Comparison of ENCODE assay signal across 10 cellular contexts in the genomic region with DNA sequence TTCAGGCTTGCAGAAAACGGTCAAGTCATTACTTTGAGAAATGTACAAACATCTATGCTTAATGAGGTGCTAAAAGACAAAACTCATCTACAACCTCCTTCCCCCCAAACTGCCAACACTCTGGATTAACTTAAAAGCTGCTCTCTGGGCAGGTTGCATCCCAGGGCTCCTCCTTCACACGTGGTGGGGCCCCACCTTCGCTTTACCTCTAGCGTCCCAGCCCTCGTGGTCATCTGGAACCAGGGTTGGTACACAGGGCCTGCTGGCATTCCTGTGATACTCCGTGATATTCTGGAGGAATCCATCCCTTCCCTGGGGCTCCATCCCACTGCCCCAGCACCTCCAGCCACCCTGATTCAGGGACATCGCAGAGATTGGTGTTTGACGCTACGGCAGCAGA. TPM values are rescaled to one million over a fixed set of nuclear protein-coding genes. Genes with fewer than 3 reads are reported as not detected.
DNase-seq lines count a peak whose midpoint lies in the region; ATAC-seq and TF ChIP-seq lines count a peak whose summit lies in the region.
"Had no signal": no experiment of that assay in that cellular context is flagged by ENCODE, and none has a peak within 500 bp of the region (broad histone marks: within the 10 kb centered on the region; RNA-seq: fewer than 3 reads in every experiment).

No MANE protein-coding gene starts in this region.

- intact Hi-C loops in CD4-positive, alpha-beta T cell (cut with DNase I, micrococcal nuclease), result no loop called here
- intact Hi-C loops in esophagus squamous epithelium (cut with DNase I) (no loop called here), sigmoid colon (cut with DNase I) (no loop called here)

- H3K36me3 Mint-ChIP-seq in CD4-positive, alpha-beta T cell (ENCODE audit: low read depth), result no peaks in the 10 kb centered on the region

- WGBS in esophagus squamous epithelium, 2 donors, result 55 to 75% methylated on average over 5 to 6 of the region's 9 CpGs
- WGBS in sigmoid colon, 2 donors, result 17 to 54% methylated on average over 9 of the region's 9 CpGs

- H3K4me3 Mint-ChIP-seq in CD4-positive, alpha-beta T cell, result peak overlapping the region; percentile 83

- TF ChIP-seq CTCF in CD4-positive, alpha-beta T cell (IDR thresholded peaks at IDR 0.05), result no peak
- TF ChIP-seq CTCF in Peyer's patch (IDR thresholded peaks at IDR 0.05) (no peak), esophagus squamous epithelium (IDR thresholded peaks at IDR 0.05) (no peak), sigmoid colon (IDR thresholded peaks at IDR 0.05) (no peak)

- no peak for ATAC-seq in CD4-positive, alpha-beta T cell (ENCODE audit: poor library complexity)

- no peaks in the 10 kb centered on the region for H3K27me3 ChIP-seq in CD4-positive, alpha-beta T cell (ENCODE audit: control insufficient read depth, insufficient read depth, low read length)
- H3K27me3 ChIP-seq in Peyer's patch (no peaks in the 10 kb centered on the region), esophagus squamous epithelium (peaks cover 0 to 21% (median 0%) of the 10 kb centered on the region in 4 donors), sigmoid colon (no peaks in the 10 kb centered on the region)

- peak overlapping the region; percentile 54 for H3K27ac Mint-ChIP-seq in CD4-positive, alpha-beta T cell

- no peak for TF ChIP-seq EP300 in sigmoid colon (IDR thresholded peaks at IDR 0.05)

- in situ Hi-C loops in KBM-7 (cut with MboI; ENCODE audit: low pct_unique_long_range_greater_than_20kb, low sequenced_read_pairs), result no loop called here

- no peak for DNase-seq in CD4-positive, alpha-beta T cell
- DNase-seq in Peyer's patch (no peak), esophagus squamous epithelium (lab: John Stamatoyannopoulos, UW) (no peak), sigmoid colon (no peak), NCI-H226 (no peak), NCI-H82 treated with DMSO at 0.1 percent for 48 hours (lab: John Stamatoyannopoulos, UW; ENCODE audit: unreplicated experiment) (no peak), KBM-7 (no peak), inferior parietal cortex (ENCODE audit: extremely low spot score) (no peak)
- DNase-seq: glutamatergic neuron, NCI-H69 had no signal

- H3K36me3 ChIP-seq in Peyer's patch (peaks cover 0 to 29% (median 0%) of the 10 kb centered on the region in 3 donors), esophagus squamous epithelium (peaks cover 4 to 61% (median 11%) of the 10 kb centered on the region in 3 donors), sigmoid colon (peaks cover 0 to 27% (median 3%) of the 10 kb centered on the region in 4 donors)

- H3K9me3 ChIP-seq in CD4-positive, alpha-beta T cell (ENCODE audit: control insufficient read depth, low read length), result no peaks in the 10 kb centered on the region
- H3K9me3 ChIP-seq in Peyer's patch, result no peaks in the 10 kb centered on the region
- no peaks in the 10 kb centered on the region for H3K9me3 ChIP-seq in esophagus squamous epithelium
- H3K9me3 ChIP-seq in sigmoid colon, result no peaks in the 10 kb centered on the region

- peaks cover 9% of the 10 kb centered on the region for H3K27me3 Mint-ChIP-seq in CD4-positive, alpha-beta T cell

- H3K4me1 ChIP-seq in Peyer's patch (peaks cover 0 to 70% (median 13%) of the 10 kb centered on the region in 4 donors), esophagus squamous epithelium (peaks cover 42 to 86% (median 67%) of the 10 kb centered on the region in 3 donors), sigmoid colon (peaks cover 0 to 60% (median 41%) of the 10 kb centered on the region in 4 donors)

- H3K9me3 Mint-ChIP-seq in CD4-positive, alpha-beta T cell, result no peaks in the 10 kb centered on the region

- H3K27ac ChIP-seq in CD4-positive, alpha-beta T cell (ENCODE audit: low read depth, low read length), result no peak overlapping the region
- H3K27ac ChIP-seq in Peyer's patch (peak overlapping the region; percentile 31 to 99 (median 94)), esophagus squamous epithelium (peak overlapping the region; percentile 37 to 95 (median 92)), sigmoid colon (peak overlapping the region; percentile 86 to 96 (median 87))

- peaks cover 7% of the 10 kb centered on the region for H3K4me1 Mint-ChIP-seq in CD4-positive, alpha-beta T cell (ENCODE audit: low read depth)

- CTCF ChIA-PET in CD4-positive, alpha-beta T cell (lab: Charles Lee), result interaction anchor here (1.1 kb wide), 1 partner anchor 302 kb away, joined by 3 read pairs; no protein-coding TSS in a partner anchor

- TF ChIP-seq POLR2A in Peyer's patch (IDR thresholded peaks at IDR 0.05) (no peak), esophagus squamous epithelium (IDR thresholded peaks at IDR 0.05) (no peak), sigmoid colon (IDR thresholded peaks at IDR 0.05) (no peak)

- peak overlapping the region in 2 of 4 donors; percentile 26 to 34 for H3K4me3 ChIP-seq in Peyer's patch
- H3K4me3 ChIP-seq in esophagus squamous epithelium, result peak overlapping the region in 2 of 4 donors; percentile 16 to 24
- no peak overlapping the region for H3K4me3 ChIP-seq in sigmoid colon

- POLR2A ChIA-PET in CD4-positive, alpha-beta T cell (lab: Charles Lee), result no interaction called here

RNA-seq across cellular contexts. Expression of a gene that starts 4.8 kb away (rescaled TPM):
- 10 to 100 TPM; 24.5 to 26.9 TPM for total RNA-seq in CD4-positive, alpha-beta T cell
- total RNA-seq in Peyer's patch, result 100 to 1,000 TPM in 3 of 4 donors, 10 to 100 TPM in 1; 73.4 to 170 (median 117) TPM
- total RNA-seq in esophagus squamous epithelium, result 100 to 1,000 TPM in 1 of 4 donors, 10 to 100 TPM in 3; 80.3 to 137 (median 87.7) TPM
- total RNA-seq in sigmoid colon, result 10 to 100 TPM; 26.8 to 53.6 (median 29.8) TPM
- polyA plus RNA-seq in sigmoid colon, result 100 to 1,000 TPM in 1 of 3 donors, 10 to 100 TPM in 2; 93.1 to 116 (median 99.6) TPM
